Comparison of ENCODE assay signal across 30 cellular contexts in the genomic region with DNA sequence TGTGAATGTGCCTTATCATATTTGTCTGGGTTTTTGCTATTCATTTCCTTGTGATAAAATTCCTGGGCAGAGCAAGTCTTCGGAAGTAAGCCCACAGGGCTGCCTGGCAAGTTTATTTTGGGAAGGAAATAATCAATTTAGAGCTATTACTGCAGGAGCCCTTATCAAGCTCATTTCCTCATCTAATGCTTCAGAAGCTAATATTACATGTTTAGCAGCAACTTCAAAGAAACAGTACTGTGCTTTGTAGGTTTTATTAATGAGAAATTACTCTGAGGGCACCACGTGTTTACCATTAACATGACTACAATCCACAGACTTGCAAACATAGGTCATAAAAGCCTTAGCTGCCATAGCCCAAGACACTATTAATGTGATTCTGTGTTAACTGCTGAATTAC.
DNase-seq lines count a peak whose midpoint lies in the region; TF ChIP-seq lines count a peak whose summit lies in the region.
"Had no signal": no experiment of that assay in that cellular context is flagged by ENCODE, and none has a peak within 500 bp of the region (broad histone marks: within the 10 kb centered on the region; RNA-seq: fewer than 3 reads in every experiment).

No MANE protein-coding gene starts in this region.

- H3K9me2 ChIP-seq in SK-N-SH: peaks cover 4% of the 10 kb centered on the region; the same call in 1 of the 2 replicates

- H3K79me2 ChIP-seq in SK-N-SH (ENCODE audit: insufficient read depth): no peaks in the 10 kb centered on the region
- no peaks in the 10 kb centered on the region for H3K79me2 ChIP-seq in smooth muscle cell (ENCODE audit: low read depth)

- TF ChIP-seq POLR2A in breast epithelium (IDR thresholded peaks at IDR 0.05): no peak

- H3K36me3 ChIP-seq in SK-N-SH (replicated peaks in 1 of 2; ENCODE audit: control insufficient read depth in 1 of 2, insufficient read depth in 2 of 2, low read length in 1 of 2): no peaks in the 10 kb centered on the region
- no peaks in the 10 kb centered on the region for H3K36me3 ChIP-seq in smooth muscle cell (ENCODE audit: low read depth)
- no peaks in the 10 kb centered on the region for H3K36me3 ChIP-seq in breast epithelium
- H3K36me3 ChIP-seq: esophagus squamous epithelium, suprapubic skin, upper lobe of right lung had no signal

- peaks cover 7% of the 10 kb centered on the region for H3K9me3 Mint-ChIP-seq in mesothelial cell of epicardium
- H3K9me3 Mint-ChIP-seq: activated CD4-positive, alpha-beta T cell treated with anti-CD3 and anti-CD28 coated beads, Interleukin-2, amount 10 ng/mL, durations not matched to agents 24 days and 14 days; activated T-cell treated with anti-CD3 and anti-CD28 coated beads, Interleukin-2, amount 50 U/mL, for 24 hours; dendritic cell treated with granulocyte-macrophage colony-stimulating factor and Interleukin-4, amounts not matched to agents 40 ng/mL and 50 ng/mL, for 4 days; H9; stimulated activated naive B cell treated with anti-CD40 and anti-IgM and Interleukin-4, amounts not matched to agents 10 μg/mL and 1 μg/mL and 100 μg/mL, for 72 hours had no signal

- POLR2A ChIA-PET in SK-N-SH (lab: Yijun Ruan, JAX): no interaction called here

- H3K4me2 ChIP-seq in SK-N-SH (0 out of 2 replicates have a peak overlapping the region, but pooled peaks have one; percentile 26), smooth muscle cell (peak overlapping the region; percentile 42)

- 33% methylated on average over 2 of the region's 2 CpGs for WGBS in SK-N-SH (ENCODE audit: low lambda C conversion rate)
- WGBS in smooth muscle cell (ENCODE audit: low lambda C conversion rate): 18% methylated on average over 2 of the region's 2 CpGs

- no peak for TF ChIP-seq CTCF in SK-N-SH (IDR thresholded peaks at IDR 0.05)
- TF ChIP-seq CTCF in mesothelial cell of epicardium (IDR thresholded peaks at IDR 0.05; ENCODE audit: unreplicated experiment): no peak
- TF ChIP-seq CTCF in smooth muscle cell (IDR thresholded peaks at IDR 0.05; ENCODE audit: borderline replicate concordance, insufficient read depth, poor library complexity, severe bottlenecking): no peak
- no peak for TF ChIP-seq CTCF in breast epithelium (IDR thresholded peaks at IDR 0.05)

- H3K9me3 ChIP-seq in SK-N-SH (no peaks in the 10 kb centered on the region), smooth muscle cell (replicated peaks; ENCODE audit: low read depth) (no peaks in the 10 kb centered on the region), breast epithelium (no peaks in the 10 kb centered on the region)
- H3K9me3 ChIP-seq: esophagus squamous epithelium, suprapubic skin, upper lobe of right lung had no signal

- H3K4me1 Mint-ChIP-seq in mesothelial cell of epicardium: peaks cover 27% of the 10 kb centered on the region
- H3K4me1 Mint-ChIP-seq: activated CD4-positive, alpha-beta T cell treated with anti-CD3 and anti-CD28 coated beads, Interleukin-2, amount 10 ng/mL, durations not matched to agents 24 days and 14 days; activated naive CD8-positive, alpha-beta T cell treated with anti-CD3 and anti-CD28 coated beads for 36 hours; stimulated activated naive B cell treated with anti-CD40 and anti-IgM and Interleukin-4, amounts not matched to agents 10 μg/mL and 1 μg/mL and 100 μg/mL, for 72 hours had no signal

- no peaks in the 10 kb centered on the region for H3K36me3 Mint-ChIP-seq in mesothelial cell of epicardium
- H3K36me3 Mint-ChIP-seq: activated naive CD8-positive, alpha-beta T cell treated with anti-CD3 and anti-CD28 coated beads for 36 hours; stimulated activated naive B cell treated with anti-CD40 and anti-IgM and Interleukin-4, amounts not matched to agents 10 μg/mL and 1 μg/mL and 100 μg/mL, for 72 hours had no signal

- no peak overlapping the region for H3K9ac ChIP-seq in SK-N-SH
- H3K9ac ChIP-seq in smooth muscle cell (ENCODE audit: low read depth): no peak overlapping the region

- peak overlapping the region; percentile 56; the same call in 1 of the 2 replicates for H2AFZ ChIP-seq in SK-N-SH (ENCODE audit: low read depth)
- H2AFZ ChIP-seq in smooth muscle cell (ENCODE audit: low read depth): peak overlapping the region; percentile 64

- no peaks in the 10 kb centered on the region for H3K27me3 ChIP-seq in SK-N-SH (ENCODE audit: insufficient read depth)
- H3K27me3 ChIP-seq in smooth muscle cell (ENCODE audit: low read depth): no peaks in the 10 kb centered on the region
- H3K27me3 ChIP-seq in breast epithelium: no peaks in the 10 kb centered on the region
- H3K27me3 ChIP-seq: esophagus squamous epithelium, suprapubic skin, upper lobe of right lung had no signal

- H3K27ac ChIP-seq in SK-N-SH (ENCODE audit: low read depth in 2 of 2, low read length in 1 of 2) (peak overlapping the region in 1 of 2 experiments; percentile 72; a peak in 2 of 4 replicates), smooth muscle cell (ENCODE audit: low read depth) (no peak overlapping the region), breast epithelium (no peak overlapping the region)
- H3K27ac ChIP-seq: esophagus squamous epithelium, suprapubic skin, upper lobe of right lung had no signal

- peaks cover 7% of the 10 kb centered on the region for H3F3A ChIP-seq in SK-N-SH (replicated peaks; ENCODE audit: insufficient read depth)
- no peaks in the 10 kb centered on the region for H3F3A ChIP-seq in smooth muscle cell (ENCODE audit: low read depth)

- H4K20me1 ChIP-seq in SK-N-SH (ENCODE audit: insufficient read depth) (no peaks in the 10 kb centered on the region), smooth muscle cell (ENCODE audit: low read depth) (no peaks in the 10 kb centered on the region)

- H3K4me1 ChIP-seq in SK-N-SH (ENCODE audit: control insufficient read depth in 1 of 2, insufficient read depth in 2 of 2, low read depth in 1 of 2, low read length in 1 of 2) (peaks cover 0 to 13% of the 10 kb centered on the region in 2 experiments; a peak in 3 of 4 replicates), smooth muscle cell (ENCODE audit: low read depth) (no peaks in the 10 kb centered on the region), breast epithelium (no peaks in the 10 kb centered on the region)
- H3K4me1 ChIP-seq: upper lobe of right lung had no signal

- no peak for TF ChIP-seq RAD21 in SK-N-SH (IDR thresholded peaks at IDR 0.05; ENCODE audit: low read length)

- intact Hi-C loops in breast epithelium (cut with DNase I; ENCODE audit: low total_unique reads): no loop called here

- CTCF ChIA-PET in SK-N-SH (lab: Yijun Ruan, JAX): interaction anchor here (0.9 kb wide), 1 partner anchor 24 kb away, joined by 3 read pairs; no protein-coding TSS in a partner anchor

- no peak overlapping the region for H3K4me3 Mint-ChIP-seq in mesothelial cell of epicardium
- H3K4me3 Mint-ChIP-seq: activated CD4-positive, alpha-beta T cell treated with anti-CD3 and anti-CD28 coated beads, Interleukin-2, amount 10 ng/mL, durations not matched to agents 24 days and 14 days; activated naive CD8-positive, alpha-beta T cell treated with anti-CD3 and anti-CD28 coated beads for 36 hours; activated T-cell treated with anti-CD3 and anti-CD28 coated beads, Interleukin-2, amount 50 U/mL, for 24 hours; dendritic cell treated with granulocyte-macrophage colony-stimulating factor and Interleukin-4, amounts not matched to agents 40 ng/mL and 50 ng/mL, for 4 days; H9; stimulated activated naive B cell treated with anti-CD40 and anti-IgM and Interleukin-4, amounts not matched to agents 10 μg/mL and 1 μg/mL and 100 μg/mL, for 72 hours had no signal

- no peaks in the 10 kb centered on the region for H3K27me3 Mint-ChIP-seq in mesothelial cell of epicardium (ENCODE audit: low read depth)
- H3K27me3 Mint-ChIP-seq: activated CD4-positive, alpha-beta T cell treated with anti-CD3 and anti-CD28 coated beads, Interleukin-2, amount 10 ng/mL, durations not matched to agents 24 days and 14 days; dendritic cell treated with granulocyte-macrophage colony-stimulating factor and Interleukin-4, amounts not matched to agents 40 ng/mL and 50 ng/mL, for 4 days; progenitor cell of endocrine pancreas; stimulated activated naive B cell treated with anti-CD40 and anti-IgM and Interleukin-4, amounts not matched to agents 10 μg/mL and 1 μg/mL and 100 μg/mL, for 72 hours had no signal

- TF ChIP-seq EP300 in SK-N-SH (IDR thresholded peaks at IDR 0.05; ENCODE audit: borderline replicate concordance in 1 of 2, low read depth in 1 of 2, low read length in 1 of 2): peak; percentile 49 to 68; a peak in 1 of 4 replicates

- peak overlapping the region; percentile 32 for H3K27ac Mint-ChIP-seq in mesothelial cell of epicardium
- H3K27ac Mint-ChIP-seq: activated CD4-positive, alpha-beta T cell treated with anti-CD3 and anti-CD28 coated beads, Interleukin-2, amount 10 ng/mL, durations not matched to agents 24 days and 14 days; activated naive CD8-positive, alpha-beta T cell treated with anti-CD3 and anti-CD28 coated beads for 36 hours; activated T-cell treated with anti-CD3 and anti-CD28 coated beads, Interleukin-2, amount 50 U/mL, for 24 hours; dendritic cell treated with granulocyte-macrophage colony-stimulating factor and Interleukin-4, amounts not matched to agents 40 ng/mL and 50 ng/mL, for 4 days; H9; progenitor cell of endocrine pancreas; stimulated activated naive B cell treated with anti-CD40 and anti-IgM and Interleukin-4, amounts not matched to agents 10 μg/mL and 1 μg/mL and 100 μg/mL, for 72 hours had no signal

- DNase-seq in SK-N-SH (no peak), dermis blood vessel endothelial cell (peak; percentile 32), mesothelial cell of epicardium (ENCODE audit: low spot score in 2 of 2, unreplicated experiment in 2 of 2) (no peak), smooth muscle cell (lab: John Stamatoyannopoulos, UW; ENCODE audit: unreplicated experiment) (no peak), globus pallidus (ENCODE audit: low spot score) (no peak), cortex of kidney (lab: John Stamatoyannopoulos, UW) (no peak), breast epithelium (ENCODE audit: low spot score in 2 of 2) (no peak)
- DNase-seq: activated CD4-positive, alpha-beta T cell treated with anti-CD3 and anti-CD28 coated beads, Interleukin-2, amount 10 ng/mL, durations not matched to agents 24 days and 14 days; activated gamma-delta T cell; activated naive CD8-positive, alpha-beta T cell treated with anti-CD3 and anti-CD28 coated beads for 36 hours; activated T-cell treated with anti-CD3 and anti-CD28 coated beads, Interleukin-2, amount 50 U/mL, for 24 hours; aorta; C1 segment of cervical spinal cord; central memory CD4-positive, alpha-beta T cell; esophagus squamous epithelium; H9; hippocampal formation; NCI-H1436; NCI-H2081 treated with DMSO at 0.1 percent for 48 hours; NCI-H2227 treated with DMSO at 0.1 percent for 48 hours; NK-92 treated with Interleukin-12 subunit alpha and Interleukin-12 subunit beta, amount 100 ng/mL, for 24 hours; nucleus accumbens; PC-3; stimulated activated naive B cell treated with anti-CD40 and anti-IgM and Interleukin-4, amounts not matched to agents 10 μg/mL and 1 μg/mL and 100 μg/mL, for 72 hours; SW 1271; T-helper 9 cell; upper lobe of right lung had no signal

- H3K4me3 ChIP-seq in SK-N-SH (ENCODE audit: low read depth in 2 of 2, low read length in 1 of 2) (no peak overlapping the region), smooth muscle cell (no peak overlapping the region), breast epithelium (no peak overlapping the region)
- H3K4me3 ChIP-seq: esophagus squamous epithelium, suprapubic skin, upper lobe of right lung had no signal

TF ChIP-seq in SK-N-SH, 30 proteins besides CTCF, POLR2A, EP300 and RAD21 (continues in another document):
- peak; percentile 67; the same call in 1 of the 2 replicates for TF ChIP-seq TEAD4 (IDR thresholded peaks at IDR 0.05; ENCODE audit: borderline replicate concordance, insufficient read depth)
